ENCODE assay signal across 14 cellular contexts in the genomic region with DNA sequence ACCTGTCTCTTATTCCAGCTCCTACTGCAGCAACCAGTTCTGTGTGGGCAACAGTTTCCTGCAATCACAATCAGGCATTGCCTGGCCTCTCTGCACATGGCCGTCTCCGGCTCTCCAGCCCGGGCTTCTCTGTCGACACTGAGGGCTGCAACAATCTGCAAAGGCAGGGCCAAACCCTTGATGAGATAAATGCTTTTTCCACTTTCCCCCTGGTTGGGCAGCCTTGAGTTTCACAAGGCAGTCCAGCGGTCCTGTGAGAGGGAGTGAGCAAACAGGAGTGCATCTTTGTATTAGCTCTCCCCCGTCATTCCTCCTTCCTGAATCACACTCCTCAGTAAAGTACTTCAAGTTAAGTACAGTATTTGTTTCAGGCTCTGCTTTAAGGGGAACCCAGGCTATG. TPM values are rescaled to one million over a fixed set of nuclear protein-coding genes. Genes with fewer than 3 reads are reported as not detected.
DNase-seq lines count a peak whose midpoint lies in the region; ATAC-seq and TF ChIP-seq lines count a peak whose summit lies in the region.
"Had no signal": no experiment of that assay in that cellular context is flagged by ENCODE, and none has a peak within 500 bp of the region (broad histone marks: within the 10 kb centered on the region; RNA-seq: fewer than 3 reads in every experiment).

No MANE protein-coding gene starts in this region.

- peak; percentile 37 for DNase-seq in AG09319 (ENCODE audit: extremely low read depth, low read depth)
- peak; percentile 48 for DNase-seq in dedifferentiated amniotic fluid mesenchymal stem cell (ENCODE audit: extremely low spot score)
- DNase-seq in myocyte (ENCODE audit: low read depth) = peak; percentile 42
- no peak for DNase-seq in putamen (ENCODE audit: low spot score)
- DNase-seq in activated CD8-positive, alpha-beta memory T cell treated with anti-CD3 and anti-CD28 coated beads, Interleukin-2, amount 50 U/mL, for 48 hours = no peak
- no peak for DNase-seq in Kasumi-1 (lab: John Stamatoyannopoulos, UW)
- DNase-seq: activated B cell treated with CpG ODN at 0.5 μM for 24 hours; activated gamma-delta T cell; effector memory CD8-positive, alpha-beta T cell; MV-4-11; stimulated activated CD4-positive, alpha-beta T cell treated with anti-CD3 and anti-CD28 coated beads, Interleukin-12 subunit alpha, Interleukin-12 subunit beta, amount 100 ng/mL, for 4 hours had no signal

- no peaks in the 10 kb centered on the region for H3K27me3 ChIP-seq in HUES48 (ENCODE audit: control insufficient read depth, insufficient read depth, low read length)

- TF ChIP-seq CTCF in AG09319 (IDR thresholded peaks at IDR 0.05; ENCODE audit: low read depth, low read length) = no peak

- H3K36me3 ChIP-seq in HUES48 (ENCODE audit: control insufficient read depth, insufficient read depth, low read length) = no peaks in the 10 kb centered on the region

- no peak overlapping the region for H3K9ac ChIP-seq in HUES48 (ENCODE audit: low read depth, low read length)

- peaks cover 17% of the 10 kb centered on the region for H3K4me1 ChIP-seq in HUES48 (ENCODE audit: control insufficient read depth, insufficient read depth, low read length)

- no peaks in the 10 kb centered on the region for H3K9me3 ChIP-seq in HUES48 (ENCODE audit: control insufficient read depth, insufficient read depth, low read length)

- H3K27ac ChIP-seq in HUES48 (ENCODE audit: low read depth, low read length) = no peak overlapping the region

- peak overlapping the region; percentile 4; the same call in 1 of the 2 replicates for H3K4me3 ChIP-seq in HUES48 (ENCODE audit: low read depth, low read length)

- no peak for ATAC-seq in GM19023 (IDR thresholded peaks at IDR 0.05; ENCODE audit: unreplicated experiment)
- ATAC-seq: effector memory CD8-positive, alpha-beta T cell; stimulated activated memory B cell treated with anti-CD40 and anti-IgM and Interleukin-4, amounts not matched to agents 10 μg/mL and 1 μg/mL and 100 μg/mL, for 72 hours had no signal

RNA-seq across cellular contexts. Expression of a gene that starts 40.7 kb away (rescaled TPM):
- 7.5 and 12.8 TPM in 2 replicates for total RNA-seq in myocyte
- polyA plus RNA-seq in myocyte (2012) = 3.8 TPM

RNA-seq across cellular contexts. Expression of a gene that starts 46.9 kb away (rescaled TPM):
- 2.6 and 2.7 TPM in 2 replicates for total RNA-seq in myocyte
- 1.6 TPM for polyA plus RNA-seq in myocyte (2012)

Comparison
In these comparisons a context has a peak if more than half of its experiments do, and no peak if none do; other contexts are left out.
1. DNase-seq: peak in AG09319 (single experiment), dedifferentiated amniotic fluid mesenchymal stem cell (single experiment) and myocyte (single experiment); none in putamen (single experiment), activated CD8-positive, alpha-beta memory T cell treated with anti-CD3 and anti-CD28 coated beads, Interleukin-2, amount 50 U/mL, for 48 hours (single experiment) and Kasumi-1 (0 of 2).